Comparison of ENCODE assay signal across 9 cellular contexts in the genomic region with DNA sequence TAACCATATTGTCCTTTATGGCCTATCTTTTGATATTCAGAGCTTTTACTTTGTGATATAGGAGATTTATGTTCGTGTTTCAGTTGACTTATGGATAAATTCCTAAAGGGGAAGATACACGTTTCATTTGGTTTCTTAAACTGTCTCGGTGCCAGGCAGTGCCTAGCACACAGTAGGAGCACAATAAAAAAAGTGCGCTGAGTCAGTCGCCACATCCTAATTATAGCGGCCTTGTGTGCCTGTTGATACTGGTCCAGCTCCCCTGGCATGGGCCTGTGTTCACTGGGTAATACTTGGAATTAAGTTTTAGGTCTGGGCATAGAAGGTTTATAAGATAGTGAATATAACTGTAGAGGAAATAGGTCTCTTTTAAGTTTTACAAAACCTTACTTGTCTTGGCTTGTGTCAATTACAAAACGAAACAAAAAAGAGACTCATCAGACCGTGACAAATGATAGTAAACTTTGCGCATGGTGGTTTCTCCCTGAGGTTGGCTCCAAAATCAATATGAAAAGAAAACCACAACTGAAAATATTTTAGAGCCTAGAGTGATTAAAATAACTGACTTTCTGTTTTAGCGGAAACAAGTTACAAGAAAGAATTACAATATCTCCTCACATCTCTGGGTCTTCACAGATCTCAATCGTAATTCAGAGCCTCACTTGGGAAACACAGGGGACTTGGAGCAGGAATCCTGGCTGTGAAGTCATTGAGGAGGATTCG.
DNase-seq lines count a peak whose midpoint lies in the region; ATAC-seq and TF ChIP-seq lines count a peak whose summit lies in the region.
"Had no signal": no experiment of that assay in that cellular context is flagged by ENCODE, and none has a peak within 500 bp of the region (broad histone marks: within the 10 kb centered on the region; RNA-seq: fewer than 3 reads in every experiment).

No MANE protein-coding gene starts in this region.

- TF ChIP-seq POLR2A in vagina (IDR thresholded peaks at IDR 0.05): no peak
- no peak for TF ChIP-seq POLR2A in testis (IDR thresholded peaks at IDR 0.05)

- intact Hi-C loops in activated T-helper 2 cell treated with anti-CD3 and anti-CD28 coated beads, Interferon-gamma antibody, Interleukin-2, Interleukin-4, amounts not matched to agents 10 μg/mL and 5 μg/mL and 100 μg/mL, durations not matched to agents 14 hours and 24 hours and 36 hours (cut with micrococcal nuclease): loop anchor here (1.0 to 10.0 kb wide), 5 partner anchors 14 to 764 kb away; no protein-coding TSS in a partner anchor
- intact Hi-C loops in vagina (cut with DNase I) (no loop called here), testis (cut with DNase I; ENCODE audit: low total_unique reads) (no loop called here)

- peaks cover 32% of the 10 kb centered on the region for H3K4me1 Mint-ChIP-seq in activated T-helper 2 cell treated with anti-CD3 and anti-CD28 coated beads, Interferon-gamma antibody, Interleukin-2, Interleukin-4, amounts not matched to agents 10 μg/mL and 5 μg/mL and 100 μg/mL, durations not matched to agents 14 hours and 24 hours and 36 hours (ENCODE audit: low read depth)

- H3K27me3 ChIP-seq in vagina: no peaks in the 10 kb centered on the region
- H3K27me3 ChIP-seq in testis: no peaks in the 10 kb centered on the region

- TF ChIP-seq CTCF in vagina (IDR thresholded peaks at IDR 0.05): no peak
- no peak for TF ChIP-seq CTCF in testis (IDR thresholded peaks at IDR 0.05)

- H3K4me3 Mint-ChIP-seq in activated T-helper 2 cell treated with anti-CD3 and anti-CD28 coated beads, Interferon-gamma antibody, Interleukin-2, Interleukin-4, amounts not matched to agents 10 μg/mL and 5 μg/mL and 100 μg/mL, durations not matched to agents 14 hours and 24 hours and 36 hours (ENCODE audit: low read depth): peak overlapping the region; percentile 35
- H3K4me3 Mint-ChIP-seq: neural crest cell had no signal

- H3K27me3 Mint-ChIP-seq in activated T-helper 2 cell treated with anti-CD3 and anti-CD28 coated beads, Interferon-gamma antibody, Interleukin-2, Interleukin-4, amounts not matched to agents 10 μg/mL and 5 μg/mL and 100 μg/mL, durations not matched to agents 14 hours and 24 hours and 36 hours (ENCODE audit: low read depth): peaks cover 13% of the 10 kb centered on the region

- 86 to 95% methylated on average over 12 of the region's 12 CpGs for WGBS in testis, 2 donors

- peak overlapping the region; percentile 9 for H3K27ac ChIP-seq in vagina
- H3K27ac ChIP-seq in testis: no peak overlapping the region

- ATAC-seq in GM18868 (IDR thresholded peaks at IDR 0.05; ENCODE audit: unreplicated experiment): peak; percentile 47
- ATAC-seq in HG03159 (IDR thresholded peaks at IDR 0.05; ENCODE audit: unreplicated experiment): peak; percentile 75

- H3K4me1 ChIP-seq in vagina (peaks cover 9% of the 10 kb centered on the region), testis (peaks cover 11% of the 10 kb centered on the region)

- peak overlapping the region; percentile 58 for H3K27ac Mint-ChIP-seq in activated T-helper 2 cell treated with anti-CD3 and anti-CD28 coated beads, Interferon-gamma antibody, Interleukin-2, Interleukin-4, amounts not matched to agents 10 μg/mL and 5 μg/mL and 100 μg/mL, durations not matched to agents 14 hours and 24 hours and 36 hours

- H3K36me3 ChIP-seq in vagina (peaks cover 0 to 5% of the 10 kb centered on the region in 2 donors), testis (ENCODE audit: low read depth, missing control alignments) (no peaks in the 10 kb centered on the region)

- H3K4me3 ChIP-seq in vagina: no peak overlapping the region
- no peak overlapping the region for H3K4me3 ChIP-seq in testis

- no peaks in the 10 kb centered on the region for H3K36me3 Mint-ChIP-seq in activated T-helper 2 cell treated with anti-CD3 and anti-CD28 coated beads, Interferon-gamma antibody, Interleukin-2, Interleukin-4, amounts not matched to agents 10 μg/mL and 5 μg/mL and 100 μg/mL, durations not matched to agents 14 hours and 24 hours and 36 hours (ENCODE audit: low read depth)

- H3K9me3 Mint-ChIP-seq in activated T-helper 2 cell treated with anti-CD3 and anti-CD28 coated beads, Interferon-gamma antibody, Interleukin-2, Interleukin-4, amounts not matched to agents 10 μg/mL and 5 μg/mL and 100 μg/mL, durations not matched to agents 14 hours and 24 hours and 36 hours: no peaks in the 10 kb centered on the region
- H3K9me3 Mint-ChIP-seq: neural crest cell had no signal

- H3K9me3 ChIP-seq in vagina (no peaks in the 10 kb centered on the region), testis (no peaks in the 10 kb centered on the region)

- DNase-seq in AG20443 (ENCODE audit: low spot score): peak; percentile 53
- peak; percentile 46 for DNase-seq in activated T-helper 2 cell treated with anti-CD3 and anti-CD28 coated beads, Interferon-gamma antibody, Interleukin-2, Interleukin-4, amounts not matched to agents 10 μg/mL and 5 μg/mL and 100 μg/mL, durations not matched to agents 14 hours and 24 hours and 36 hours (ENCODE audit: low spot score)
- no peak for DNase-seq in vagina (ENCODE audit: extremely low spot score in 2 of 2)
- DNase-seq in NCI-H82 (lab: John Stamatoyannopoulos, UW): no peak
- no peak for DNase-seq in SK-N-DZ (ENCODE audit: low spot score)
- DNase-seq in testis: no peak

Comparison
In these comparisons a context has a peak if more than half of its experiments do, and no peak if none do; other contexts are left out.
1. DNase-seq: peak in AG20443 (single experiment) and activated T-helper 2 cell treated with anti-CD3 and anti-CD28 coated beads, Interferon-gamma antibody, Interleukin-2, Interleukin-4, amounts not matched to agents 10 μg/mL and 5 μg/mL and 100 μg/mL, durations not matched to agents 14 hours and 24 hours and 36 hours (single experiment); none in vagina (0 of 2), NCI-H82 (single experiment), SK-N-DZ (single experiment) and testis (single experiment).